8 cellular contexts compared by ENCODE assay signal in the genomic region with DNA sequence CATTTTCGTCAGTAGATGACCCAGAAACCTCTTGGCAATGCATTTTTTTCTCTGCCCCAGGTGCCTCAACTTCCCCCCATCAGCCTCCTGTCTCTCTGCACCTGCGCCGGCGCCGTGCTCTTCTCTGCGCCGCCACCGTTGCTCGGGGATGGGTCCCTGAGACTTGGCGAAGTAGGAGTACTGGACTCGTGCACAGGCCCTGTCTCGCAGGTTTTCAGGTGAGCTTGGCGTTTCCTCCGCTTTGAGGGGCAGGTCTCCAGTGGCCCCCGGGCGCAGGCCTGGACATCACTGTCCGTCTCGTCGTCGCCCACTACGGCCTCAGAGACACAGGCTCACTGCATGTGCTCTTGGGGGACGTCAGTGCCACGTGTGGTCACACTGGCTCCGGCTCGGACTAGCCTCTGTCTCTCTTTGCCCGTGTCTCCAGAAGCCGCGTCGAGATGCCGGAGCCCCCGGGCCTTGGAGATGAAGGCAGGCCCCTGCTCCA.
DNase-seq lines count a peak whose midpoint lies in the region; ATAC-seq and TF ChIP-seq lines count a peak whose summit lies in the region.
"Not testable (repeated sequence)": the region's sequence is repeated elsewhere in the genome, so short reads cannot be mapped to it uniquely, and the experiment has no call there.

No MANE protein-coding gene starts in this region.

- peak overlapping the region; percentile 99 for H3K4me3 Mint-ChIP-seq in activated CD8-positive, alpha-beta memory T cell treated with anti-CD3 and anti-CD28 coated beads, Interleukin-2, amount 10 ng/mL, durations not matched to agents 7 days and 5 days
- H3K4me3 Mint-ChIP-seq in naive thymus-derived CD8-positive, alpha-beta T cell, result peak overlapping the region; percentile 46 to 99 (median 96)

- not testable (repeated sequence) for H3K36me3 Mint-ChIP-seq in activated CD8-positive, alpha-beta memory T cell treated with anti-CD3 and anti-CD28 coated beads, Interleukin-2, amount 10 ng/mL, durations not matched to agents 7 days and 5 days; naive thymus-derived CD8-positive, alpha-beta T cell

- intact Hi-C loops in mammary epithelial cell (cut with micrococcal nuclease); head of caudate nucleus (cut with DNase I): not testable (repeated sequence)

- BruUV-seq in mammary epithelial cell (replicated peaks; lab: Mats Ljungman, UMichigan), result not testable (repeated sequence)

- peak overlapping the region; percentile 85 for H2AFZ ChIP-seq in mammary epithelial cell (ENCODE audit: low read depth, low read length)

- not testable (repeated sequence) for ATAC-seq in activated CD8-positive, alpha-beta memory T cell treated with anti-CD3 and anti-CD28 coated beads, Interleukin-2, amount 10 ng/mL, durations not matched to agents 7 days and 5 days; naive thymus-derived CD8-positive, alpha-beta T cell

- not testable (repeated sequence) for H3K79me2 ChIP-seq in mammary epithelial cell (ENCODE audit: insufficient read depth, low read length)

- not testable (repeated sequence) for H4K20me1 ChIP-seq in mammary epithelial cell (ENCODE audit: insufficient read depth, low read length)

- TF ChIP-seq CTCF in 22Rv1 (IDR thresholded peaks at IDR 0.05); GM12865 (IDR thresholded peaks at IDR 0.05; ENCODE audit: insufficient read depth, low read depth, low read length, missing control alignments); mammary epithelial cell (conservative IDR thresholded peaks at IDR 0.05 in 1 of 2, IDR thresholded peaks at IDR 0.05 in 1 of 2; ENCODE audit: extremely low read depth in 1 of 2, insufficient read depth in 1 of 2, low read depth in 1 of 2, low read length in 2 of 2): not testable (repeated sequence)

- H3K27ac ChIP-seq in 22Rv1, result peak overlapping the region; percentile 72
- H3K27ac ChIP-seq in mammary epithelial cell (ENCODE audit: insufficient read depth, low read depth, low read length); skeletal muscle tissue (ENCODE audit: low read depth, low read length): not testable (repeated sequence)

- CTCF ChIA-PET in activated CD8-positive, alpha-beta memory T cell treated with anti-CD3 and anti-CD28 coated beads, Interleukin-2, amount 10 ng/mL, durations not matched to agents 7 days and 5 days (lab: Charles Lee); mammary epithelial cell (lab: Charles Lee; ENCODE audit: low non-redundant PET): not testable (repeated sequence)

- in situ Hi-C loops in mammary epithelial cell (cut with MboI; ENCODE audit: low sequenced_read_pairs in 2 of 2), result not testable (repeated sequence)

- not testable (repeated sequence) for H3K27me3 ChIP-seq in mammary epithelial cell (ENCODE audit: insufficient read depth, low read length); skeletal muscle tissue (ENCODE audit: control insufficient read depth in 3 of 3, insufficient read depth in 3 of 3, low read length in 3 of 3)

- H3K36me3 ChIP-seq in mammary epithelial cell (ENCODE audit: insufficient read depth, low read length); skeletal muscle tissue (ENCODE audit: control insufficient read depth in 3 of 3, insufficient read depth in 3 of 3, low read length in 3 of 3): not testable (repeated sequence)

- H3K27ac Mint-ChIP-seq in activated CD8-positive, alpha-beta memory T cell treated with anti-CD3 and anti-CD28 coated beads, Interleukin-2, amount 10 ng/mL, durations not matched to agents 7 days and 5 days, result peak overlapping the region; percentile 94
- H3K27ac Mint-ChIP-seq in naive thymus-derived CD8-positive, alpha-beta T cell, result peak overlapping the region in 9 of 10 donors; percentile 41 to 96 (median 91)

- dilution Hi-C loops in mammary epithelial cell (cut with HindIII; ENCODE audit: low sequenced_read_pairs), result not testable (repeated sequence)

- peak overlapping the region; percentile 54 for H3K4me2 ChIP-seq in mammary epithelial cell (ENCODE audit: insufficient read depth, low read depth, low read length)

- not testable (repeated sequence) for H3K9ac ChIP-seq in mammary epithelial cell (ENCODE audit: insufficient read depth, low read length)
- peak overlapping the region in 1 of 3 donors; percentile 84 for H3K9ac ChIP-seq in skeletal muscle tissue (ENCODE audit: low read depth in 1 of 3, low read length in 3 of 3)

- H3K4me1 Mint-ChIP-seq in activated CD8-positive, alpha-beta memory T cell treated with anti-CD3 and anti-CD28 coated beads, Interleukin-2, amount 10 ng/mL, durations not matched to agents 7 days and 5 days; naive thymus-derived CD8-positive, alpha-beta T cell: not testable (repeated sequence)

- not testable (repeated sequence) for H3K4me1 ChIP-seq in mammary epithelial cell (ENCODE audit: insufficient read depth, low read length); skeletal muscle tissue (ENCODE audit: control insufficient read depth in 3 of 3, insufficient read depth in 3 of 3, low read length in 3 of 3)

- not testable (repeated sequence) for H3K27me3 Mint-ChIP-seq in activated CD8-positive, alpha-beta memory T cell treated with anti-CD3 and anti-CD28 coated beads, Interleukin-2, amount 10 ng/mL, durations not matched to agents 7 days and 5 days; naive thymus-derived CD8-positive, alpha-beta T cell

- H3K4me3 ChIP-seq in GM12865 (ENCODE audit: low read depth, low read length) (peak overlapping the region; percentile 55), mammary epithelial cell (replicated peaks in 1 of 3; ENCODE audit: insufficient read depth in 1 of 3, low read depth in 2 of 3, low read length in 3 of 3) (peak overlapping the region in 2 of 3 experiments; percentile 66 to 75), skeletal muscle tissue (ENCODE audit: low read length in 3 of 3) (peak overlapping the region in 2 of 3 donors; percentile 63 to 75)

- H3K9me3 ChIP-seq in mammary epithelial cell (replicated peaks; ENCODE audit: insufficient read depth, low read length); skeletal muscle tissue (ENCODE audit: control insufficient read depth in 3 of 3, low read length in 3 of 3): not testable (repeated sequence)

- 0% methylated on average over 4 of the region's 31 CpGs for WGBS in mammary epithelial cell (ENCODE audit: low coverage, missing lambda C conversion rate)

- DNase-seq in GM12865 (ENCODE audit: low read depth) (peak; percentile 54), OCI-M1 (lab: John Stamatoyannopoulos, UW) (peak; percentile 9), head of caudate nucleus (peak in 27 of 42 donors; percentile 4 to 59 (median 23))
- DNase-seq in activated CD8-positive, alpha-beta memory T cell treated with anti-CD3 and anti-CD28 coated beads, Interleukin-2, amount 10 ng/mL, durations not matched to agents 7 days and 5 days; mammary epithelial cell: not testable (repeated sequence)
- peak in 3 of 10 donors; percentile 12 to 62 (median 19) for DNase-seq in naive thymus-derived CD8-positive, alpha-beta T cell

- POLR2A ChIA-PET in naive thymus-derived CD8-positive, alpha-beta T cell (lab: Charles Lee), result not testable (repeated sequence)

- not testable (repeated sequence) for H3K9me3 Mint-ChIP-seq in activated CD8-positive, alpha-beta memory T cell treated with anti-CD3 and anti-CD28 coated beads, Interleukin-2, amount 10 ng/mL, durations not matched to agents 7 days and 5 days (ENCODE audit: low read depth); naive thymus-derived CD8-positive, alpha-beta T cell
